31 cellular contexts compared by ENCODE assay signal in the genomic region with DNA sequence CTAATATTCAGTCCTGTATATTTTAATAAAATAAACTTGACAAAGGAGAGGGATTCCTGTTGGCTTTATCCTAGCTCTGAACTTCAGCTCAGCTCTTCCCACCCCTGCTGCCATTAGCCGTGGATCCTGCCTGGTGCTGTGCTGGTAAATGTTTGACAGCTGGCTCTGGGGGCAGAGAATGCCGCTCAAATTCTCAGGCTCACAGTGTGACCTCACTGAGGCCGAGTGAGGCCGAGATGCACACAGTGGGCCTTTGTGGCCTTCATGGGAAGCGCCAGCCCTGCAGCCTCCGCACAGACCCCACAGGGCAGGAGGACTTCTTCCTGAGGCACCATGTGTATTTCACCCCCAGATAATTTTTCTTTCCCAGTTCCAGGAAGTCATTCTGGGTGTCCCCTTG. TPM values are rescaled to one million over a fixed set of nuclear protein-coding genes. Genes with fewer than 3 reads are reported as not detected.
A peak's percentile ranks its signal among the peaks of the same experiment; 100 is the strongest.
DNase-seq lines count a peak whose midpoint lies in the region; ATAC-seq, FAIRE-seq and TF ChIP-seq lines count a peak whose summit lies in the region.
"Had no signal": no experiment of that assay in that cellular context is flagged by ENCODE, and none has a peak within 500 bp of the region (broad histone marks: within the 10 kb centered on the region; RNA-seq: fewer than 3 reads in every experiment).

No MANE protein-coding gene starts in this region.

- no peaks in the 10 kb centered on the region for H3K79me2 ChIP-seq in HepG2 (ENCODE audit: insufficient read depth, low read length)

- H3K27me3 ChIP-seq in HepG2 (ENCODE audit: control insufficient read depth in 1 of 2, insufficient read depth in 2 of 2, low read length in 2 of 2): no peaks in the 10 kb centered on the region
- H3K27me3 ChIP-seq in right lobe of liver: no peaks in the 10 kb centered on the region

- in situ Hi-C loops in HepG2 (cut with HindIII; ENCODE audit: extremely low pct_ligation_motif_present, low pct_unique_long_range_greater_than_20kb) (no loop called here), ACHN (cut with HindIII; ENCODE audit: low pct_ligation_motif_present, low pct_unique_long_range_greater_than_20kb, low sequenced_read_pairs) (no loop called here)

- H3K36me3 ChIP-seq in HepG2 (replicated peaks in 1 of 2; ENCODE audit: control insufficient read depth in 1 of 2, insufficient read depth in 2 of 2, low read length in 2 of 2): no peaks in the 10 kb centered on the region
- no peaks in the 10 kb centered on the region for H3K36me3 ChIP-seq in right lobe of liver
- no peaks in the 10 kb centered on the region for H3K36me3 ChIP-seq in kidney (ENCODE audit: control insufficient read depth in 1 of 2, insufficient read depth in 2 of 2, low read length in 2 of 2)
- H3K36me3 ChIP-seq: SJCRH30 had no signal

- peak overlapping the region; percentile 28 for H3K4me2 ChIP-seq in HepG2 (ENCODE audit: low read depth, low read length)
- H3K4me2 ChIP-seq: A549 had no signal

- no peaks in the 10 kb centered on the region for H3K4me1 Mint-ChIP-seq in type B pancreatic cell (ENCODE audit: unreplicated experiment)
- H3K4me1 Mint-ChIP-seq: B cell had no signal

- H2AFZ ChIP-seq in HepG2 (ENCODE audit: low read length): no peak overlapping the region

- CTCF ChIA-PET in HepG2 (lab: Yijun Ruan, JAX; ENCODE audit: low intra/inter-chr PET ratio, low total read pairs): no interaction called here

- no peak for DNase-seq in HepG2 (ENCODE audit: low spot score)
- DNase-seq in right lobe of liver: no peak
- peak; percentile 45 for DNase-seq in kidney
- peak; percentile 62 for DNase-seq in posterior vena cava (ENCODE audit: low spot score)
- peak; percentile 48 for DNase-seq in type B pancreatic cell (ENCODE audit: extremely low spot score, unreplicated experiment)
- no peak for DNase-seq in ACHN
- DNase-seq in DMS 273 treated with DMSO at 0.1 percent for 48 hours (lab: John Stamatoyannopoulos, UW): no peak
- no peak for DNase-seq in foreskin fibroblast
- DNase-seq: Caco-2; CD8-positive, alpha-beta T cell; DMS79; EL; GDM1; GOT3; HCEC 1CT; Kasumi-1; NCI-H1092 treated with DMSO at 0.1 percent for 48 hours; NCI-H1436; NCI-H187 treated with DMSO at 0.1 percent for 48 hours; NCI-H446; NCI-H524 treated with DMSO at 0.1 percent for 48 hours; NCI-H774; SJCRH30 had no signal

- 22% methylated on average over 6 of the region's 6 CpGs for WGBS in HepG2 (ENCODE audit: low lambda C conversion rate)
- WGBS in right lobe of liver (ENCODE audit: insufficient coverage, low coverage, low lambda C conversion rate, missing lambda C conversion rate): 43% methylated on average over 1 of the region's 6 CpGs

- no peaks in the 10 kb centered on the region for H3K9me3 Mint-ChIP-seq in type B pancreatic cell
- H3K9me3 Mint-ChIP-seq: CD8-positive, alpha-beta T cell had no signal

- no peak overlapping the region for H3K9ac ChIP-seq in HepG2 (ENCODE audit: insufficient read depth, low read depth, low read length)
- no peak overlapping the region for H3K9ac ChIP-seq in kidney (ENCODE audit: low read length in 2 of 2)

- ATAC-seq in HepG2: peak; percentile 2; the same call in 1 of the 3 replicates
- ATAC-seq in right lobe of liver: no peak
- ATAC-seq: A549; CD8-positive, alpha-beta T cell; GM12878; K562; SK-N-SH treated with all-trans-retinoic acid at 6 μM for 48 hours had no signal

- no peak for FAIRE-seq in HepG2 (lab: Jason Lieb, UNC)
- no peak for FAIRE-seq in kidney (lab: Jason Lieb, UNC)
- FAIRE-seq: A549, GM12878, K562, RCC 7860 had no signal

- no peaks in the 10 kb centered on the region for H3K36me3 Mint-ChIP-seq in type B pancreatic cell
- H3K36me3 Mint-ChIP-seq: CD8-positive, alpha-beta T cell had no signal

- H3K27me3 Mint-ChIP-seq in type B pancreatic cell: peaks cover 8% of the 10 kb centered on the region

- TF ChIP-seq EP300 in HepG2 (IDR thresholded peaks at IDR 0.05; ENCODE audit: low read depth in 2 of 2, low read length in 2 of 2) (no peak), HepG2 (CRISPR knock-in tag; IDR thresholded peaks at IDR 0.05; ENCODE audit: borderline replicate concordance) (no peak)

- H3K4me1 ChIP-seq in HepG2 (ENCODE audit: insufficient read depth, low read length) (peaks cover 50% of the 10 kb centered on the region), right lobe of liver (peaks cover 0 to 31% (median 7%) of the 10 kb centered on the region in 4 donors), kidney (ENCODE audit: control insufficient read depth in 1 of 2, insufficient read depth in 1 of 2, low read depth in 1 of 2, low read length in 2 of 2) (peaks cover 3 to 5% of the 10 kb centered on the region in 2 donors)
- H3K4me1 ChIP-seq: A549, SJCRH30 had no signal

- intact Hi-C loops in HepG2 (cut with micrococcal nuclease; ENCODE audit: unreplicated experiment) (no loop called here), right lobe of liver (cut with DNase I) (no loop called here), kidney (cut with DNase I) (no loop called here), posterior vena cava (cut with DNase I) (no loop called here)

- no peak for TF ChIP-seq RAD21 in HepG2 (CRISPR knock-in tag; IDR thresholded peaks at IDR 0.05)

- H3K9me3 ChIP-seq in HepG2 (ENCODE audit: low read length) (no peaks in the 10 kb centered on the region), right lobe of liver (no peaks in the 10 kb centered on the region), kidney (ENCODE audit: control insufficient read depth in 1 of 2, low read length in 2 of 2) (no peaks in the 10 kb centered on the region)
- H3K9me3 ChIP-seq: A549, Caco-2, SJCRH30 had no signal

- H3K27ac ChIP-seq in HepG2 (ENCODE audit: extremely low read length, insufficient read depth, low read length): no peak overlapping the region
- H3K27ac ChIP-seq in right lobe of liver: no peak overlapping the region
- H3K27ac ChIP-seq in kidney (ENCODE audit: low read depth in 2 of 2, low read length in 2 of 2): no peak overlapping the region
- H3K27ac ChIP-seq: A549, C4-2B, HL-60, SJCRH30 had no signal

- POLR2A ChIA-PET in HepG2 (lab: Yijun Ruan, JAX): interaction anchor here (0.8 kb wide), 1 partner anchor 17 kb away, joined by 3 read pairs; no protein-coding TSS in a partner anchor

- TF ChIP-seq CTCF in HepG2 (CRISPR knock-in tag; IDR thresholded peaks at IDR 0.05) (no peak), right lobe of liver (IDR thresholded peaks at IDR 0.05) (no peak), kidney (IDR thresholded peaks at IDR 0.05; ENCODE audit: borderline replicate concordance, extremely low read depth, insufficient read depth) (no peak), type B pancreatic cell (conservative IDR thresholded peaks at IDR 0.05) (no peak), foreskin fibroblast (IDR thresholded peaks at IDR 0.05; ENCODE audit: low read depth, low read length) (no peak)

- no TSS peak for BruUV-seq in HepG2 (replicated peaks; lab: Mats Ljungman, UMichigan)

- H3K4me3 ChIP-seq in HepG2 (replicated peaks in 1 of 3; ENCODE audit: insufficient read depth in 1 of 3, low read depth in 2 of 3, low read length in 3 of 3) (peak overlapping the region in 1 of 3 experiments; percentile 3; a peak in 1 of 6 replicates), right lobe of liver (no peak overlapping the region), kidney (ENCODE audit: low read length in 2 of 2) (no peak overlapping the region), foreskin fibroblast (ENCODE audit: low read depth in 1 of 2, low read length in 2 of 2) (no peak overlapping the region)
- H3K4me3 ChIP-seq: A549, GM12878, K562, SJCRH30 had no signal

- TF ChIP-seq POLR2A in HepG2 (IDR thresholded peaks at IDR 0.05; ENCODE audit: insufficient read depth in 1 of 2, low read depth in 2 of 2, low read length in 2 of 2): no peak
- TF ChIP-seq POLR2A in right lobe of liver (IDR thresholded peaks at IDR 0.05): no peak

- no peaks in the 10 kb centered on the region for H4K20me1 ChIP-seq in HepG2 (ENCODE audit: insufficient read depth, low read length)

- no peak overlapping the region for H3K4me3 Mint-ChIP-seq in type B pancreatic cell
- H3K4me3 Mint-ChIP-seq: B cell; CD8-positive, alpha-beta T cell had no signal

- no peak overlapping the region for H3K27ac Mint-ChIP-seq in type B pancreatic cell
- H3K27ac Mint-ChIP-seq: B cell; CD8-positive, alpha-beta T cell had no signal

RNA-seq across cellular contexts. Expression of a gene that starts 16.5 kb away (rescaled TPM):
- total RNA-seq in HepG2 (2016; rRNA removed; fragmentation: Illumina TruSeq; extraction: Trizol): 44.2 and 48.4 TPM in 2 replicates
- 6.0 and 7.7 TPM in 2 replicates for total RNA-seq in HepG2 (2016; cell fraction: cytosol; rRNA removed; fragmentation: Illumina TruSeq; extraction: Trizol; ENCODE audit: low read depth)
- total RNA-seq in HepG2 (2016; cell fraction: insoluble cytoplasmic fraction; rRNA removed; fragmentation: Illumina TruSeq; extraction: Trizol): 43.7 and 52.6 TPM in 2 replicates
- 11.6 and 14.6 TPM in 2 replicates for total RNA-seq in HepG2 (2016; cell fraction: membrane; rRNA removed; fragmentation: Illumina TruSeq; extraction: Trizol)
- 37.1 and 41.1 TPM in 2 replicates for total RNA-seq in HepG2 (2016; cell fraction: nucleus; rRNA removed; fragmentation: Illumina TruSeq; extraction: Trizol)
- 34.0 and 41.8 TPM in 2 replicates for polyA plus RNA-seq in HepG2 (2011; rRNA removed)
- polyA plus RNA-seq in HepG2 (2011; cell fraction: cytosol; rRNA removed): 27.3 and 33.0 TPM in 2 replicates
- polyA plus RNA-seq in HepG2 (2011; cell fraction: nucleus; rRNA removed): 86.2 and 107 TPM in 2 replicates
- polyA plus RNA-seq in HepG2 (2012): 23.8 and 29.6 TPM in 2 replicates
- 8.4 and 12.0 TPM in 2 replicates for polyA plus RNA-seq in HepG2 (2016; cell fraction: cytosol; fragmentation: Illumina TruSeq; extraction: Trizol; ENCODE audit: low read depth)
- 50.4 and 54.4 TPM in 2 replicates for polyA plus RNA-seq in HepG2 (2016; cell fraction: insoluble cytoplasmic fraction; fragmentation: Illumina TruSeq; extraction: Trizol; ENCODE audit: low read depth)
- polyA plus RNA-seq in HepG2 (2016; cell fraction: membrane; fragmentation: Illumina TruSeq; extraction: Trizol; ENCODE audit: low read depth): 11.0 and 12.8 TPM in 2 replicates
- polyA plus RNA-seq in HepG2 (2016; cell fraction: nucleus; fragmentation: Illumina TruSeq; extraction: Trizol; ENCODE audit: insufficient read depth, low read depth): 56.9 and 57.0 TPM in 2 replicates
- polyA minus RNA-seq in HepG2 (2011; rRNA and poly(A)+ RNA removed; ENCODE audit: low replicate concordance): 38.4 and 46.0 TPM in 2 replicates
- 14.6 and 15.4 TPM in 2 replicates for polyA minus RNA-seq in HepG2 (2011; cell fraction: cytosol; rRNA and poly(A)+ RNA removed)
- polyA minus RNA-seq in HepG2 (2011; cell fraction: nucleus; rRNA and poly(A)+ RNA removed): 44.5 and 51.1 TPM in 2 replicates
- 10 to 100 TPM; 62.2 to 80.1 (median 75.7) TPM for total RNA-seq in right lobe of liver
- 24.9 TPM for total RNA-seq in kidney
- 64.9 TPM for polyA plus RNA-seq in kidney (ENCODE audit: insufficient read depth, low read depth, low replicate concordance)
- 10 to 100 TPM; 14.1 to 18.3 TPM for total RNA-seq in posterior vena cava
- 23.4 and 39.2 TPM in 2 replicates for total RNA-seq in type B pancreatic cell (ENCODE audit: low replicate concordance)

Comparison
In these comparisons a context has a peak if more than half of its experiments do, and no peak if none do; other contexts are left out.
1. DNase-seq: peak in kidney (single experiment), posterior vena cava (single experiment) and type B pancreatic cell (single experiment); none in HepG2 (single experiment), right lobe of liver (0 of 3), ACHN (single experiment), DMS 273 treated with DMSO at 0.1 percent for 48 hours (single experiment) and foreskin fibroblast (0 of 2).